15 cellular contexts compared by ENCODE assay signal in the genomic region with DNA sequence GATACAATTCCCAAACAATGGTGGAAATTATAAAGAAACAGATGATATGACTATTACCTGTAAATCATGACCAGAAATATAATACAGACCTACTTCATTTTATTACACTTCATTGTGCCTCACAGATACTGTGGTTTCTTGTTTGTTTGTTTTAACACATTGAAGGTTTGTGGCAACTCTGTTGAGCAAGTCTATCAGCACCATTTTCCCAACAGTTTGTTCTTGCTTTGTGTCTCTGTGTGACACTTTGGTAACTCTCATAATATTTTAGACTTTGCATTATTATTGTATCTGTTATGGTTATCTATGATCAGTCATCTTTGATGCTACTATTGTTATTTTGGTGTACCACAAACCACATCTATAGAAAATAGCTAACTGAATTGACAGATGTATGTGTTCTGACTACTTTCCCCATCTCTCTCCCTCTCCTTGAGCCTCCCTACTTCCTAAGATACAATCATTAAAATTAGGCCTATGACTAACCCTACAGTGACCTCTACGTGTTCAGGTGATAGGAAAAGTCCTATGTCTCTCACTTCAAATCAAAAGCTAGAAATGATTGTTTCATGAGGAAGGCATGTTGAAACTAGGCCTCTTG. TPM values are rescaled to one million over a fixed set of nuclear protein-coding genes. Genes with fewer than 3 reads are reported as not detected.
DNase-seq lines count a peak whose midpoint lies in the region; ATAC-seq, FAIRE-seq and TF ChIP-seq lines count a peak whose summit lies in the region.
"Had no signal": no experiment of that assay in that cellular context is flagged by ENCODE, and none has a peak within 500 bp of the region (broad histone marks: within the 10 kb centered on the region; RNA-seq: fewer than 3 reads in every experiment).

No MANE protein-coding gene starts in this region.

- WGBS in body of pancreas, 2 donors, result 86 to 100% methylated on average over 1 of the region's 1 CpG

- H3K36me3 ChIP-seq in body of pancreas (replicated peaks in 1 of 2; ENCODE audit: insufficient read depth in 1 of 2, low read depth in 2 of 2), result no peaks in the 10 kb centered on the region
- H3K36me3 ChIP-seq: upper lobe of right lung had no signal

- CTCF ChIA-PET in activated CD4-positive, alpha-beta T cell treated with anti-CD3 and anti-CD28 coated beads for 36 hours (lab: Charles Lee), result interaction anchor here (0.9 to 2.1 kb wide), 5 partner anchors 9 to 152 kb away, joined by 3 to 10 read pairs (median 3); no protein-coding TSS in a partner anchor

- H3K27ac Mint-ChIP-seq in activated CD4-positive, alpha-beta T cell treated with anti-CD3 and anti-CD28 coated beads for 36 hours, result no peak overlapping the region
- H3K27ac Mint-ChIP-seq in natural killer cell, result peak overlapping the region; percentile 80 to 85

- no peak overlapping the region for H3K4me3 ChIP-seq in body of pancreas
- H3K4me3 ChIP-seq: A549, coronary artery, upper lobe of right lung had no signal

- FAIRE-seq in D721Med (lab: Jason Lieb, UNC), result no peak
- FAIRE-seq: A549 had no signal

- no peak overlapping the region for H3K27ac ChIP-seq in body of pancreas
- H3K27ac ChIP-seq: A549, coronary artery, upper lobe of right lung had no signal

- intact Hi-C loops in activated CD4-positive, alpha-beta T cell treated with anti-CD3 and anti-CD28 coated beads for 36 hours (cut with DNase I, micrococcal nuclease), result loop anchor here (1.0 to 5.0 kb wide), 3 partner anchors 49 to 271 kb away; partner anchors contain the start of genes FBXO33 (in 1 of the 2) and GEMIN2 (in 1 of the 2)
- intact Hi-C loops in natural killer cell (cut with micrococcal nuclease), result no loop called here
- intact Hi-C loops in body of pancreas (cut with DNase I), result no loop called here

- POLR2A ChIA-PET in activated CD4-positive, alpha-beta T cell treated with anti-CD3 and anti-CD28 coated beads for 36 hours (lab: Charles Lee), result interaction anchor here (1.5 kb wide), 1 partner anchor 51 kb away, joined by 3 read pairs; no protein-coding TSS in a partner anchor

- no peaks in the 10 kb centered on the region for H3K27me3 Mint-ChIP-seq in activated CD4-positive, alpha-beta T cell treated with anti-CD3 and anti-CD28 coated beads for 36 hours
- no peaks in the 10 kb centered on the region for H3K27me3 Mint-ChIP-seq in natural killer cell (ENCODE audit: low read depth in 2 of 2)

- DNase-seq in activated CD4-positive, alpha-beta T cell treated with anti-CD3 and anti-CD28 coated beads for 36 hours, result no peak
- no peak for DNase-seq in activated CD4-positive, alpha-beta T cell treated with anti-CD3 and anti-CD28 coated beads for 4 hours
- no peak for DNase-seq in natural killer cell
- no peak for DNase-seq in body of pancreas
- DNase-seq in NOMO-1 (lab: John Stamatoyannopoulos, UW; ENCODE audit: unreplicated experiment in 2 of 2), result no peak
- DNase-seq in D721Med (ENCODE audit: insufficient read length, low spot score), result no peak
- DNase-seq: activated CD4-positive, alpha-beta T cell treated with anti-CD3 and anti-CD28 coated beads, Interleukin-2, amount 50 U/mL, for 1 hour; mesendoderm; PC-3; stimulated activated CD8-positive, alpha-beta memory T cell treated with anti-CD3 and anti-CD28 coated beads, Interleukin-4, amount 100 ng/mL, for 48 hours; upper lobe of right lung had no signal

- peaks cover 31% of the 10 kb centered on the region for H3K4me1 Mint-ChIP-seq in activated CD4-positive, alpha-beta T cell treated with anti-CD3 and anti-CD28 coated beads for 36 hours
- H3K4me1 Mint-ChIP-seq in natural killer cell, result peaks cover 30 to 43% of the 10 kb centered on the region in 2 donors

- TF ChIP-seq CTCF in natural killer cell (IDR thresholded peaks at IDR 0.05) (no peak), body of pancreas (IDR thresholded peaks at IDR 0.05) (no peak), D721Med (IDR thresholded peaks at IDR 0.05; ENCODE audit: insufficient read depth, missing control alignments) (no peak)

- H3K4me3 Mint-ChIP-seq in activated CD4-positive, alpha-beta T cell treated with anti-CD3 and anti-CD28 coated beads for 36 hours, result no peak overlapping the region
- peak overlapping the region; percentile 37 for H3K4me3 Mint-ChIP-seq in natural killer cell

- peak; percentile 97 for ATAC-seq in activated CD4-positive, alpha-beta T cell treated with anti-CD3 and anti-CD28 coated beads for 36 hours
- ATAC-seq in GM19463 (IDR thresholded peaks at IDR 0.05; ENCODE audit: unreplicated experiment), result peak; percentile 58
- peak; percentile 78 for ATAC-seq in HG03442 (IDR thresholded peaks at IDR 0.05; ENCODE audit: unreplicated experiment)
- ATAC-seq in natural killer cell, result peak; percentile 63 to 85 (median 79)
- ATAC-seq in body of pancreas, result no peak
- ATAC-seq: A549, PC-3, upper lobe of right lung had no signal

- H3K9me3 ChIP-seq in body of pancreas, result no peaks in the 10 kb centered on the region
- H3K9me3 ChIP-seq: A549, upper lobe of right lung had no signal

- no peaks in the 10 kb centered on the region for H3K27me3 ChIP-seq in body of pancreas
- H3K27me3 ChIP-seq: upper lobe of right lung had no signal

- H3K9me3 Mint-ChIP-seq in activated CD4-positive, alpha-beta T cell treated with anti-CD3 and anti-CD28 coated beads for 36 hours (ENCODE audit: low read depth), result no peaks in the 10 kb centered on the region
- no peaks in the 10 kb centered on the region for H3K9me3 Mint-ChIP-seq in natural killer cell

- no peak for TF ChIP-seq POLR2A in body of pancreas (IDR thresholded peaks at IDR 0.05)

- H3K4me1 ChIP-seq in body of pancreas, result no peaks in the 10 kb centered on the region
- H3K4me1 ChIP-seq: A549, upper lobe of right lung had no signal

- H3K36me3 Mint-ChIP-seq in activated CD4-positive, alpha-beta T cell treated with anti-CD3 and anti-CD28 coated beads for 36 hours (ENCODE audit: low read depth), result peaks cover 3% of the 10 kb centered on the region
- no peaks in the 10 kb centered on the region for H3K36me3 Mint-ChIP-seq in natural killer cell

RNA-seq across cellular contexts. Expression of gene FBXO33, which starts 49.1 kb away (rescaled TPM):
- 10 to 100 TPM; 12.5 to 14.0 TPM for total RNA-seq in activated CD4-positive, alpha-beta T cell treated with anti-CD3 and anti-CD28 coated beads for 36 hours
- total RNA-seq in natural killer cell (10 to 100 TPM; 45.7 to 54.1 (median 50.2) TPM), body of pancreas (10 to 100 TPM; 11.9 to 13.2 TPM)

Comparison
In these comparisons a context has a peak if more than half of its experiments do, and no peak if none do; other contexts are left out.
1. intact Hi-C loops: an anchor here in activated CD4-positive, alpha-beta T cell treated with anti-CD3 and anti-CD28 coated beads for 36 hours (1.0 to 5.0 kb wide); none called in natural killer cell and body of pancreas.